ENCODE assay signal across 9 cellular contexts in the genomic region with DNA sequence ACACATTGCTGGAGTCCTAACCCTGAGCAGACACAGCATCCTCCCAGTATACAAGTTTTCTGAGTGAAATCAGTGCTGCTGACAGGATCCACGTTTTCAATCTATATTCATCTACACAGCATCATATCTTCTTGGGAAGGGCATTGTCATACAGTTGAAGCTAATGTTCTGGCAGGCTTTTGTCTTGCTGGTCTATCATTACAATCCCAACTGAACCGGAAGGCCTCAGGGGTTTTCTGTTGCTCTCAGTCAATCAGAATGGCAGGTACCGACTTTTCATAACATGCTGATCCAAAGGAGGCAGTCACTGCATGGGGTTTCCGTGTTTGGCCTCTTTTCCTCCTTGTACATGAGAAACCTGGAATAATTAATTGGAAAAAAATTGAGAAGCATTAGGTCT.
"Had no signal": no experiment of that assay in that cellular context is flagged by ENCODE, and none has a peak within 500 bp of the region (broad histone marks: within the 10 kb centered on the region; RNA-seq: fewer than 3 reads in every experiment).

No MANE protein-coding gene starts in this region.

- H3K4me3 ChIP-seq: GM23248, K562 had no signal

- H3K9ac ChIP-seq: GM23248 had no signal

- H3K4me3 Mint-ChIP-seq: H9 had no signal

- H3K27ac ChIP-seq: GM23248, HL-60 had no signal

- ATAC-seq: K562 had no signal

- FAIRE-seq: H54, K562 had no signal

- H3K9me3 Mint-ChIP-seq: H9 had no signal

- H2AFZ ChIP-seq: GM23248 had no signal

- H3K27ac Mint-ChIP-seq: H9 had no signal

- DNase-seq: GM23248, GOT3, H9, HCEC 1CT, IMR-90, KG1 had no signal
